Comparison of ENCODE assay signal across 30 cellular contexts in the genomic region with DNA sequence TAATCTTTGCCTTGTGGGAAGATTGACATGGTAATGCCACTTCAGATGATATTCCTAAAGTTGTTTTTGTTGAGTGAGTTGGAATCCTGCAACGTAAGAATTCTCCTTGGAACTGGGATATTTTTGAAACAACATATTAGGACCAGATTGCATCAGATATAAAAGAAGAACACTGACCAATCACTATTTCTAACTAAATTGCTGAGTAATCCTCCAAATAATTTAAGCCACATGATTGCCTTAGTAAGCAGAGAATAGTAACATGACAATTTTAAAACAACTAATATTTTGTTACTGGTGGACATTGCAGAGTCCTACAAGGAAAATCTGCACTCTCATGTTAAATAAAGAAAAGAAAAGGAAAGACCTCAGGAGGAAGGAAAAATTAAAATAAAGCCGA.
"Had no signal": no experiment of that assay in that cellular context is flagged by ENCODE, and none has a peak within 500 bp of the region (broad histone marks: within the 10 kb centered on the region; RNA-seq: fewer than 3 reads in every experiment).

No MANE protein-coding gene starts in this region.

- H3K4me3 ChIP-seq: adrenal gland, MG63 had no signal

- H3K36me3 ChIP-seq: adrenal gland, MG63 had no signal

- ATAC-seq: activated CD8-positive, alpha-beta memory T cell treated with anti-CD3 and anti-CD28 coated beads, Interleukin-2, amount 10 ng/mL, durations not matched to agents 7 days and 5 days; activated T-cell treated with anti-CD3 and anti-CD28 coated beads, Interleukin-2, amount 50 U/mL, for 4 hours; activated T-helper 17 cell treated with anti-CD3 and anti-CD28 coated beads, Interleukin-2, amount 50 U/mL, for 72 hours; PC-3; T-cell had no signal

- DNase-seq: activated B cell treated with CpG ODN at 0.5 μM for 24 hours; activated CD4-positive, alpha-beta T cell treated with anti-CD3 and anti-CD28 coated beads for 1 hour; activated CD4-positive, alpha-beta T cell treated with anti-CD3 and anti-CD28 coated beads, Interleukin-2, amount 10 ng/mL, durations not matched to agents 24 days and 14 days; activated CD4-positive, alpha-beta T cell treated with anti-CD3 and anti-CD28 coated beads, Interleukin-2, amount 50 U/mL, for 48 hours; activated CD8-positive, alpha-beta memory T cell treated with anti-CD3 and anti-CD28 coated beads, Interleukin-2, amount 10 ng/mL, durations not matched to agents 7 days and 5 days; activated gamma-delta T cell; activated naive CD4-positive, alpha-beta T cell treated with anti-CD3 and anti-CD28 coated beads, Interleukin-2, amount 10 ng/mL, durations not matched to agents 7 days and 5 days; activated naive CD8-positive, alpha-beta T cell treated with anti-CD3 and anti-CD28 coated beads for 36 hours; activated T-cell treated with anti-CD3 and anti-CD28 coated beads, Interleukin-2, amount 50 U/mL, for 4 hours; adrenal gland; anterior cingulate cortex; MG63; MV-4-11; NCI-H1092 treated with DMSO at 0.1 percent for 48 hours; NCI-H1417 treated with DMSO at 0.1 percent for 48 hours; NCI-H1694; NCI-H2029; NCI-H2107; NCI-H2171 treated with DMSO at 0.1 percent for 48 hours; NCI-H226; NCI-H510A; NCI-H526 treated with DMSO at 0.1 percent for 48 hours; NCI-H82; PC-3; SHP77; T-cell; T-helper 2 cell; T1000 had no signal

- H3K27ac ChIP-seq: adrenal gland, KMS-11 had no signal

- H3K27me3 ChIP-seq: adrenal gland, MG63 had no signal

- H3K4me3 Mint-ChIP-seq: activated B cell treated with CpG ODN at 0.5 μM for 24 hours; activated CD4-positive, alpha-beta T cell treated with anti-CD3 and anti-CD28 coated beads, Interleukin-2, amount 10 ng/mL, durations not matched to agents 24 days and 14 days; activated CD8-positive, alpha-beta memory T cell treated with anti-CD3 and anti-CD28 coated beads, Interleukin-2, amount 10 ng/mL, durations not matched to agents 7 days and 5 days; activated naive CD4-positive, alpha-beta T cell treated with anti-CD3 and anti-CD28 coated beads, Interleukin-2, amount 10 ng/mL, durations not matched to agents 7 days and 5 days; activated naive CD8-positive, alpha-beta T cell treated with anti-CD3 and anti-CD28 coated beads for 36 hours; activated T-cell treated with anti-CD3 and anti-CD28 coated beads, Interleukin-2, amount 50 U/mL, for 4 hours; activated T-helper 17 cell treated with anti-CD3 and anti-CD28 coated beads, Interleukin-2, amount 50 U/mL, for 72 hours; T-cell had no signal

- H3K9me3 ChIP-seq: adrenal gland, MG63 had no signal

- H3K4me1 Mint-ChIP-seq: activated B cell treated with CpG ODN at 0.5 μM for 24 hours; activated CD4-positive, alpha-beta T cell treated with anti-CD3 and anti-CD28 coated beads, Interleukin-2, amount 10 ng/mL, durations not matched to agents 24 days and 14 days; activated CD8-positive, alpha-beta memory T cell treated with anti-CD3 and anti-CD28 coated beads, Interleukin-2, amount 10 ng/mL, durations not matched to agents 7 days and 5 days; activated naive CD4-positive, alpha-beta T cell treated with anti-CD3 and anti-CD28 coated beads, Interleukin-2, amount 10 ng/mL, durations not matched to agents 7 days and 5 days; activated naive CD8-positive, alpha-beta T cell treated with anti-CD3 and anti-CD28 coated beads for 36 hours; activated T-helper 17 cell treated with anti-CD3 and anti-CD28 coated beads, Interleukin-2, amount 50 U/mL, for 72 hours; T-cell had no signal

- H3K27ac Mint-ChIP-seq: activated B cell treated with CpG ODN at 0.5 μM for 24 hours; activated CD4-positive, alpha-beta T cell treated with anti-CD3 and anti-CD28 coated beads, Interleukin-2, amount 10 ng/mL, durations not matched to agents 24 days and 14 days; activated CD8-positive, alpha-beta memory T cell treated with anti-CD3 and anti-CD28 coated beads, Interleukin-2, amount 10 ng/mL, durations not matched to agents 7 days and 5 days; activated naive CD4-positive, alpha-beta T cell treated with anti-CD3 and anti-CD28 coated beads, Interleukin-2, amount 10 ng/mL, durations not matched to agents 7 days and 5 days; activated naive CD8-positive, alpha-beta T cell treated with anti-CD3 and anti-CD28 coated beads for 36 hours; activated T-helper 17 cell treated with anti-CD3 and anti-CD28 coated beads, Interleukin-2, amount 50 U/mL, for 72 hours; T-cell had no signal

- H3K36me3 Mint-ChIP-seq: activated CD8-positive, alpha-beta memory T cell treated with anti-CD3 and anti-CD28 coated beads, Interleukin-2, amount 10 ng/mL, durations not matched to agents 7 days and 5 days; activated naive CD4-positive, alpha-beta T cell treated with anti-CD3 and anti-CD28 coated beads, Interleukin-2, amount 10 ng/mL, durations not matched to agents 7 days and 5 days; activated naive CD8-positive, alpha-beta T cell treated with anti-CD3 and anti-CD28 coated beads for 36 hours; T-cell had no signal

- H3K9me3 Mint-ChIP-seq: activated B cell treated with CpG ODN at 0.5 μM for 24 hours; activated CD4-positive, alpha-beta T cell treated with anti-CD3 and anti-CD28 coated beads, Interleukin-2, amount 10 ng/mL, durations not matched to agents 24 days and 14 days; activated naive CD4-positive, alpha-beta T cell treated with anti-CD3 and anti-CD28 coated beads, Interleukin-2, amount 10 ng/mL, durations not matched to agents 7 days and 5 days; activated naive CD8-positive, alpha-beta T cell treated with anti-CD3 and anti-CD28 coated beads for 36 hours; activated T-cell treated with anti-CD3 and anti-CD28 coated beads, Interleukin-2, amount 50 U/mL, for 4 hours; activated T-helper 17 cell treated with anti-CD3 and anti-CD28 coated beads, Interleukin-2, amount 50 U/mL, for 72 hours; T-cell had no signal

- H3K27me3 Mint-ChIP-seq: activated B cell treated with CpG ODN at 0.5 μM for 24 hours; activated CD4-positive, alpha-beta T cell treated with anti-CD3 and anti-CD28 coated beads, Interleukin-2, amount 10 ng/mL, durations not matched to agents 24 days and 14 days; activated CD8-positive, alpha-beta memory T cell treated with anti-CD3 and anti-CD28 coated beads, Interleukin-2, amount 10 ng/mL, durations not matched to agents 7 days and 5 days; activated naive CD4-positive, alpha-beta T cell treated with anti-CD3 and anti-CD28 coated beads, Interleukin-2, amount 10 ng/mL, durations not matched to agents 7 days and 5 days had no signal
